13 cellular contexts compared by ENCODE assay signal in the genomic region with DNA sequence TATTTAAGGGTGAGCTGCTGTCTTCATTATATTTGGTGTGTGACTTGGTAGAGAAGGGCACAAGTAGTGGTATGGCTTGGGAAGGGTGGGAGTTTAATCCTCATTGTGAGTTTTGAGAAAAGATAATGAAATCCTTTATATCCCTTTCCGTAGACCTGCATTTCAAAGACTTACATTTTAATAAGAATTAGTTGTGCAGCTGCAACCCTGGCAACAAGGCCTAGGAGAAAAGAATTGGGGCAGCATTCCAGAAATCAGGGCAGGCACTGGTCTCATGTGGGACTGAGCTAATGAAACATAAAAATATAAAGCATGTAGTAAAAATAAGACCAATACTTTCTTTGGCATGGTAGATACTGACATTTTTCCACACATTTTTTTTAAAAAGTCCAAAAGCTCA.
DNase-seq lines count a peak whose midpoint lies in the region; ATAC-seq lines count a peak whose summit lies in the region.
"Had no signal": no experiment of that assay in that cellular context is flagged by ENCODE, and none has a peak within 500 bp of the region (broad histone marks: within the 10 kb centered on the region; RNA-seq: fewer than 3 reads in every experiment).

No MANE protein-coding gene starts in this region.

- H3K27ac Mint-ChIP-seq in activated T-cell treated with anti-CD3 and anti-CD28 coated beads, Interleukin-2, amount 50 U/mL, for 24 hours = peak overlapping the region; percentile 69
- peak overlapping the region; percentile 32 for H3K27ac Mint-ChIP-seq in stimulated activated effector memory CD8-positive, alpha-beta T cell treated with anti-CD3 and anti-CD28 coated beads, Interleukin-12 subunit alpha, Interleukin-12 subunit beta, amount 100 ng/mL, for 72 hours

- peaks cover 76% of the 10 kb centered on the region for H3K36me3 Mint-ChIP-seq in activated T-cell treated with anti-CD3 and anti-CD28 coated beads, Interleukin-2, amount 50 U/mL, for 24 hours (ENCODE audit: low read depth)
- peaks cover 91% of the 10 kb centered on the region for H3K36me3 Mint-ChIP-seq in stimulated activated effector memory CD8-positive, alpha-beta T cell treated with anti-CD3 and anti-CD28 coated beads, Interleukin-12 subunit alpha, Interleukin-12 subunit beta, amount 100 ng/mL, for 72 hours

- no peak for ATAC-seq in stimulated activated effector memory CD8-positive, alpha-beta T cell treated with anti-CD3 and anti-CD28 coated beads, Interleukin-12 subunit alpha, Interleukin-12 subunit beta, amount 100 ng/mL, for 72 hours
- ATAC-seq in GM18517 (IDR thresholded peaks at IDR 0.05; ENCODE audit: unreplicated experiment) = no peak
- ATAC-seq: stimulated activated naive CD8-positive, alpha-beta T cell treated with anti-CD3 and anti-CD28 coated beads, Interleukin-15, Interleukin-2, amounts not matched to agents 100 U/mL and 50 U/mL, for 24 hours had no signal

- peaks cover 81% of the 10 kb centered on the region for H3K4me1 Mint-ChIP-seq in activated T-cell treated with anti-CD3 and anti-CD28 coated beads, Interleukin-2, amount 50 U/mL, for 24 hours (ENCODE audit: low read depth)
- H3K4me1 Mint-ChIP-seq in stimulated activated effector memory CD8-positive, alpha-beta T cell treated with anti-CD3 and anti-CD28 coated beads, Interleukin-12 subunit alpha, Interleukin-12 subunit beta, amount 100 ng/mL, for 72 hours = peaks cover 73% of the 10 kb centered on the region

- H3K9me3 ChIP-seq in iPS-20b (ENCODE audit: insufficient read depth, low read depth, low read length) = no peaks in the 10 kb centered on the region
- no peaks in the 10 kb centered on the region for H3K9me3 ChIP-seq in SJCRH30 (replicated peaks)
- H3K9me3 ChIP-seq: ascending aorta, ovary had no signal

- H3K27ac ChIP-seq in angular gyrus (ENCODE audit: low read depth, low read length) (peak overlapping the region; percentile 50), iPS-20b (ENCODE audit: low read length) (no peak overlapping the region), SJCRH30 (no peak overlapping the region)
- H3K27ac ChIP-seq: ascending aorta, ovary had no signal

- H3K9me3 Mint-ChIP-seq in activated T-cell treated with anti-CD3 and anti-CD28 coated beads, Interleukin-2, amount 50 U/mL, for 24 hours = no peaks in the 10 kb centered on the region
- no peaks in the 10 kb centered on the region for H3K9me3 Mint-ChIP-seq in stimulated activated effector memory CD8-positive, alpha-beta T cell treated with anti-CD3 and anti-CD28 coated beads, Interleukin-12 subunit alpha, Interleukin-12 subunit beta, amount 100 ng/mL, for 72 hours

- H3K4me3 ChIP-seq in iPS-20b (ENCODE audit: low read length) (peak overlapping the region; percentile 36; the same call in 1 of the 2 replicates), SJCRH30 (no peak overlapping the region)
- H3K4me3 ChIP-seq: ascending aorta, ovary had no signal

- H3K27me3 Mint-ChIP-seq in activated T-cell treated with anti-CD3 and anti-CD28 coated beads, Interleukin-2, amount 50 U/mL, for 24 hours = no peaks in the 10 kb centered on the region

- H3K4me1 ChIP-seq in iPS-20b (ENCODE audit: insufficient read depth, low read length) = peaks cover 18% of the 10 kb centered on the region; the same call in 1 of the 2 replicates
- H3K4me1 ChIP-seq in SJCRH30 = no peaks in the 10 kb centered on the region

- H3K9ac ChIP-seq in iPS-20b (ENCODE audit: low read depth, low read length) = peak overlapping the region; percentile 19; the same call in 1 of the 2 replicates

- no peak overlapping the region for H3K4me3 Mint-ChIP-seq in activated T-cell treated with anti-CD3 and anti-CD28 coated beads, Interleukin-2, amount 50 U/mL, for 24 hours
- H3K4me3 Mint-ChIP-seq in stimulated activated effector memory CD8-positive, alpha-beta T cell treated with anti-CD3 and anti-CD28 coated beads, Interleukin-12 subunit alpha, Interleukin-12 subunit beta, amount 100 ng/mL, for 72 hours = no peak overlapping the region

- no peaks in the 10 kb centered on the region for H3K27me3 ChIP-seq in iPS-20b (ENCODE audit: insufficient read depth, low read length)
- no peaks in the 10 kb centered on the region for H3K27me3 ChIP-seq in SJCRH30
- H3K27me3 ChIP-seq: ascending aorta, ovary had no signal

- H3K36me3 ChIP-seq in iPS-20b (ENCODE audit: insufficient read depth, low read depth, low read length) (no peaks in the 10 kb centered on the region), SJCRH30 (no peaks in the 10 kb centered on the region)
- H3K36me3 ChIP-seq: ascending aorta, ovary had no signal

- no peak for DNase-seq in activated T-cell treated with anti-CD3 and anti-CD28 coated beads, Interleukin-2, amount 50 U/mL, for 24 hours
- DNase-seq in activated T-cell treated with anti-CD3 and anti-CD28 coated beads for 4 hours (no peak), GDM1 (lab: John Stamatoyannopoulos, UW) (no peak), SJCRH30 (no peak)
- no peak for DNase-seq in stimulated activated effector memory CD8-positive, alpha-beta T cell treated with anti-CD3 and anti-CD28 coated beads, Interleukin-12 subunit alpha, Interleukin-12 subunit beta, amount 100 ng/mL, for 72 hours (ENCODE audit: low spot score in 2 of 2)
- DNase-seq: activated CD4-positive, alpha-beta T cell treated with anti-CD3 and anti-CD28 coated beads, Interleukin-2, amount 50 U/mL, for 4 hours; NCI-H1694; ovary; stimulated activated naive CD8-positive, alpha-beta T cell treated with anti-CD3 and anti-CD28 coated beads, Interleukin-15, Interleukin-2, amounts not matched to agents 100 U/mL and 50 U/mL, for 24 hours had no signal
